14 cellular contexts compared by ENCODE assay signal in genomic region chr11:78796956-78797355, GRCh38.
A peak's percentile ranks its signal among the peaks of the same experiment; 100 is the strongest.
DNase-seq lines count a peak whose midpoint lies in the region; ATAC-seq and TF ChIP-seq lines count a peak whose summit lies in the region.
"Had no signal": no experiment of that assay in that cellular context is flagged by ENCODE, and none has a peak within 500 bp of the region (broad histone marks: within the 10 kb centered on the region; RNA-seq: fewer than 3 reads in every experiment).

No MANE protein-coding gene starts in this region.

- TF ChIP-seq CTCF in foreskin fibroblast (IDR thresholded peaks at IDR 0.05; ENCODE audit: low read depth, low read length) = no peak

- DNase-seq in DMS53 (lab: John Stamatoyannopoulos, UW) = peak; percentile 49
- no peak for DNase-seq in DMS53 treated with DMSO at 0.1 percent for 48 hours (lab: John Stamatoyannopoulos, UW; ENCODE audit: unreplicated experiment)
- DNase-seq in astrocyte of the hippocampus (ENCODE audit: low read depth, low spot score) = peak; percentile 71
- DNase-seq in foreskin fibroblast = peak; percentile 96
- peak; percentile 96 for DNase-seq in stromal cell of bone marrow (ENCODE audit: low read depth)
- no peak for DNase-seq in NCI-H748 (lab: John Stamatoyannopoulos, UW; ENCODE audit: unreplicated experiment)
- no peak for DNase-seq in NCI-H146 (lab: John Stamatoyannopoulos, UW)
- DNase-seq: activated CD4-positive, alpha-beta T cell treated with anti-CD3 and anti-CD28 coated beads, Interleukin-2, amount 50 U/mL, for 1 hour; activated effector memory CD4-positive, alpha-beta T cell treated with Interleukin-2 at 50 U/mL for 16 hours; lower lobe of right lung; MV-4-11; OCI-M1; upper lobe of left lung had no signal

- H3K4me3 ChIP-seq in foreskin fibroblast (ENCODE audit: low read depth in 1 of 2, low read length in 2 of 2) = no peak overlapping the region
- H3K4me3 ChIP-seq: lower lobe of right lung, upper lobe of left lung had no signal

- ATAC-seq in HG03045 (IDR thresholded peaks at IDR 0.05; ENCODE audit: unreplicated experiment) = no peak
- ATAC-seq: lower lobe of right lung had no signal

Comparison
In these comparisons a context has a peak if more than half of its experiments do, and no peak if none do; other contexts are left out.
1. DNase-seq: peak in DMS53 (single experiment), astrocyte of the hippocampus (single experiment), foreskin fibroblast (2 of 2) and stromal cell of bone marrow (single experiment); none in DMS53 treated with DMSO at 0.1 percent for 48 hours (single experiment), NCI-H748 (single experiment) and NCI-H146 (single experiment).